Comparison of ENCODE assay signal across 9 cellular contexts in the genomic region with DNA sequence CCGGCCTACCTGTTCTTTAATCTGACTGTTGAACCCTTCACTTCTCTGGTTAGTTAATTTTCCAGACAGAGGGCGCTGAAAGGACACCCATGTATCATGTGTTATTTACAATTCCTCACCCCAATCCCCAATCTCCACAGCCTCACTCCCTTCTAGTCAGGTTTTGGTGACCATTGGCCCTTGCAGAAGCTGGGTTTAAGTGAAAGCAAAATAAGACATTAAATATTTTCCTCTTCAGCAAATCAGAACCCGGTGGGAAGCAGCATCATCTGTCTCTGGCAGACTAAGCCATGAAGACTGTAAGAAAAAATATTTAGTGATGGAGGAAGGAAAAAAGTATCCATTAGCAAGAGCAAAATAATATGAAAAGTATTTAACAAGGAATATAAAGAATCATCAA. TPM values are rescaled to one million over a fixed set of nuclear protein-coding genes. Genes with fewer than 3 reads are reported as not detected.
DNase-seq lines count a peak whose midpoint lies in the region; ATAC-seq and TF ChIP-seq lines count a peak whose summit lies in the region.
"Had no signal": no experiment of that assay in that cellular context is flagged by ENCODE, and none has a peak within 500 bp of the region (broad histone marks: within the 10 kb centered on the region; RNA-seq: fewer than 3 reads in every experiment).

No MANE protein-coding gene starts in this region.

- no peak for TF ChIP-seq CTCF in Peyer's patch (IDR thresholded peaks at IDR 0.05)

- DNase-seq in stimulated activated CD4-positive, alpha-beta T cell treated with anti-CD3 and anti-CD28 coated beads, Interleukin-4, amount 100 ng/mL, for 1 hour: peak; percentile 5
- no peak for DNase-seq in stimulated activated CD4-positive, alpha-beta T cell treated with anti-CD3 and anti-CD28 coated beads, Interleukin-15, amount 100 ng/mL, for 24 hours
- peak in 2 of 3 donors; percentile 76 to 85 for DNase-seq in Peyer's patch
- DNase-seq in fibroblast of the conjunctiva (ENCODE audit: low read depth): peak; percentile 2
- DNase-seq in NCI-H1436 (lab: John Stamatoyannopoulos, UW): no peak
- DNase-seq in AG08396 (ENCODE audit: low spot score): no peak
- DNase-seq in NCI-H146 treated with DMSO at 0.1 percent for 48 hours (lab: John Stamatoyannopoulos, UW; ENCODE audit: unreplicated experiment): no peak
- DNase-seq: DND-41 had no signal

- no peaks in the 10 kb centered on the region for H3K27me3 ChIP-seq in Peyer's patch

- H3K4me3 ChIP-seq in Peyer's patch: no peak overlapping the region

- ATAC-seq in GM18873 (IDR thresholded peaks at IDR 0.05; ENCODE audit: low FRiP score, unreplicated experiment): no peak

- no peak for TF ChIP-seq POLR2A in Peyer's patch (IDR thresholded peaks at IDR 0.05)

- no peaks in the 10 kb centered on the region for H3K36me3 ChIP-seq in Peyer's patch

- H3K9me3 ChIP-seq in Peyer's patch: no peaks in the 10 kb centered on the region

- no peaks in the 10 kb centered on the region for H3K4me1 ChIP-seq in Peyer's patch

- H3K27ac ChIP-seq in Peyer's patch: peak overlapping the region in 1 of 4 donors; percentile 76

RNA-seq across cellular contexts. Expression of a gene that starts 9.4 kb away (rescaled TPM):
- 10 to 100 TPM in 1 of 4 donors, 1 to 10 TPM in 1, under 1 TPM in 1, not detected in 1; 0.67 to 36.3 (median 1.5) TPM for total RNA-seq in Peyer's patch

RNA-seq across cellular contexts. Expression of a gene that starts 38.2 kb away (rescaled TPM):
- total RNA-seq in Peyer's patch: 100 to 1,000 TPM in 2 of 4 donors, 10 to 100 TPM in 2; 49.8 to 260 (median 102) TPM

RNA-seq across cellular contexts. Expression of a gene that starts 38.6 kb away (rescaled TPM):
- 10 to 100 TPM in 1 of 4 donors, 1 to 10 TPM in 1, not detected in 2; 7.6 to 18.2 TPM for total RNA-seq in Peyer's patch

Comparison
In these comparisons a context has a peak if more than half of its experiments do, and no peak if none do; other contexts are left out.
1. DNase-seq: peak in stimulated activated CD4-positive, alpha-beta T cell treated with anti-CD3 and anti-CD28 coated beads, Interleukin-4, amount 100 ng/mL, for 1 hour (single experiment), Peyer's patch (2 of 3) and fibroblast of the conjunctiva (single experiment); none in stimulated activated CD4-positive, alpha-beta T cell treated with anti-CD3 and anti-CD28 coated beads, Interleukin-15, amount 100 ng/mL, for 24 hours (single experiment), NCI-H1436 (single experiment), AG08396 (single experiment) and NCI-H146 treated with DMSO at 0.1 percent for 48 hours (single experiment).